Comparison of ENCODE assay signal across 8 cellular contexts in genomic region chr1:58784758-58785423, GRCh38. TPM values are rescaled to one million over a fixed set of nuclear protein-coding genes. Genes with fewer than 3 reads are reported as not detected.
A peak's percentile ranks its signal among the peaks of the same experiment; 100 is the strongest.
DNase-seq lines count a peak whose midpoint lies in the region; ATAC-seq and TF ChIP-seq lines count a peak whose summit lies in the region.

No MANE protein-coding gene starts in this region.

- H3K4me1 ChIP-seq in neuron (ENCODE audit: insufficient read depth, low read length) (peaks cover 18% of the 10 kb centered on the region), stomach (peaks cover 11 to 38% (median 24%) of the 10 kb centered on the region in 4 donors)

- DNase-seq in GM10266 (ENCODE audit: extremely low spot score): peak; percentile 41
- peak; percentile 69 for DNase-seq in SHP77 treated with DMSO at 0.1 percent for 48 hours (lab: John Stamatoyannopoulos, UW)
- peak; percentile 83 for DNase-seq in activated naive CD4-positive, alpha-beta T cell treated with Interleukin-2 at 50 U/mL for 16 hours
- peak; percentile 82 for DNase-seq in foreskin melanocyte
- peak; percentile 89 for DNase-seq in stomach

- H2AFZ ChIP-seq in neuron (ENCODE audit: low read depth, low read length): peak overlapping the region; percentile 74

- TF ChIP-seq POLR2A in stomach (IDR thresholded peaks at IDR 0.05): peak in 1 of 4 donors; percentile 33

- intact Hi-C loops in stomach (cut with DNase I; ENCODE audit: low total_unique reads): no loop called here

- H3K27me3 ChIP-seq in neuron (ENCODE audit: insufficient read depth, low read length) (no peaks in the 10 kb centered on the region), stomach (no peaks in the 10 kb centered on the region)

- H3K36me3 ChIP-seq in neuron (ENCODE audit: insufficient read depth, low read length): peaks cover 7% of the 10 kb centered on the region
- H3K36me3 ChIP-seq in stomach: peaks cover 0 to 22% (median 9%) of the 10 kb centered on the region in 4 donors

- 0 to 1% (median 0%) methylated on average over 43 to 56 of the region's 56 CpGs for WGBS in stomach, 5 donors

- TF ChIP-seq EP300 in stomach (IDR thresholded peaks at IDR 0.05): no peak

- H3K9me3 ChIP-seq in neuron (ENCODE audit: low read length): no peaks in the 10 kb centered on the region
- peaks cover 0 to 5% (median 0%) of the 10 kb centered on the region in 4 donors for H3K9me3 ChIP-seq in stomach

- peak overlapping the region; percentile 89 for H3K4me3 ChIP-seq in neuron (ENCODE audit: low read length)
- peak overlapping the region; percentile 80 to 99 (median 84) for H3K4me3 ChIP-seq in stomach

- H3K27ac ChIP-seq in stomach: peak overlapping the region; percentile 97 to 100 (median 99)

- ATAC-seq in HG02981 (IDR thresholded peaks at IDR 0.05; ENCODE audit: unreplicated experiment): no peak

- TF ChIP-seq CTCF in GM10266 (IDR thresholded peaks at IDR 0.05; ENCODE audit: control insufficient read depth, insufficient read depth, low read depth, missing control alignments) (peak; percentile 64), LNCAP (IDR thresholded peaks at IDR 0.05) (peak; percentile 54), stomach (IDR thresholded peaks at IDR 0.05) (peak in 5 of 7 experiments; percentile 44 to 66 (median 58))

RNA-seq across cellular contexts. Expression of gene JUN, which starts 1.0 kb away (rescaled TPM):
- 100 to 1,000 TPM; 169 to 382 (median 244) TPM for total RNA-seq in stomach
- polyA plus RNA-seq in stomach: 100 to 1,000 TPM in 1 of 3 donors, 10 to 100 TPM in 2; 64.9 to 124 (median 78.1) TPM
